Comparison of ENCODE assay signal across 16 cellular contexts in the genomic region with DNA sequence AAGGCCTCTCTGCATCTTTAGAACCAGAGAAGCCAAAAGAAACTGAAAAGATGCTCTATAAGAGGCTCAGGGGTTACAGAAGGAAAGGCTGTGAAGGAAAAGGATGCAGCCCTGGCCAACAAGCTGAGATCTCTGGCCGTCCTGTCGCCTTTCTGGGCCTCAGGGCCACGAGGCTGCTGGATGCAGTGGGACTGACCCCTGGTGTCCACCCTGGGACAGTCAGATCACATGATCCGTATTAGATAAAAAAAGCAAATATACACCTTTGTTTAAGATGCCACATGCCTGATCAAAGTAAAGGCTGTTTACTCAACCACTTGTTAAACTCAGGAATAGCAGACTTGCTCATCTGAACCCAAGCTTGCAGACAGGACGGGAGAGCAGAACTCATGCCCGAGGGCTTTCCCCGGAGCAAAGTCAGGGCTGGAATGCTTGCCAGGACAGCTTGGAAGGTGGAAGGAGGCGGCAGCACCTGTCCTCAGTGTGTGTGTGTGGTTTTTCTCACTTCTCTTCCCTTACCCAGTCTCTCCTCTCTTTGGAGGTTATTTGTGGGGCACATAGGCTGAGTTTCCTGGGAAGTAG.
"Had no signal": no experiment of that assay in that cellular context is flagged by ENCODE, and none has a peak within 500 bp of the region (broad histone marks: within the 10 kb centered on the region; RNA-seq: fewer than 3 reads in every experiment).

No MANE protein-coding gene starts in this region.

- H3K27me3 ChIP-seq: tibial artery had no signal

- H3K4me1 ChIP-seq: tibial artery had no signal

- H3K27ac ChIP-seq: tibial artery had no signal

- H3K4me3 ChIP-seq: tibial artery had no signal

- H3K36me3 ChIP-seq: tibial artery had no signal

- DNase-seq: activated gamma-delta T cell treated with Interleukin-2 at 50 U/mL for 16 hours; activated T-cell treated with anti-CD3 and anti-CD28 coated beads, Interleukin-2, amount 50 U/mL, for 1 hour; anterior cingulate cortex; effector CD8-positive, alpha-beta T cell; foreskin melanocyte; glutamatergic neuron; hippocampal formation; left ventricle myocardium superior; mammary epithelial cell; midbrain; right cardiac atrium; stimulated activated CD4-positive, alpha-beta T cell treated with anti-CD3 and anti-CD28 coated beads, Interleukin-12 subunit alpha, Interleukin-12 subunit beta, amount 100 ng/mL, for 4 hours; T-helper 17 cell; tibial artery had no signal

- ATAC-seq: esophagus mucosa; left ventricle myocardium superior; natural killer cell treated with Interleukin-12 subunit alpha and Interleukin-12 subunit beta and Interleukin-15 and Interleukin-18, amount 100 ng/mL, for 72 hours; right cardiac atrium; T-helper 17 cell had no signal
